In genomic region chr19:16379521-16380313, GRCh38 we compare ENCODE assay signal across 1 cellular context.
TF ChIP-seq lines count a peak whose summit lies in the region.

No MANE protein-coding gene starts in this region.

TF ChIP-seq in H1, 55 proteins besides CTCF, POLR2A, EP300 and RAD21:
- TF ChIP-seq SP4 (IDR thresholded peaks at IDR 0.05; ENCODE audit: low read length), result no peak
- TF ChIP-seq SIRT6 (IDR thresholded peaks at IDR 0.05; ENCODE audit: low read length), result no peak
- no peak for TF ChIP-seq NANOG (IDR thresholded peaks at IDR 0.05; ENCODE audit: insufficient read depth, low read depth, low read length, poor library complexity, severe bottlenecking)
- no peak for TF ChIP-seq HDAC6 (IDR thresholded peaks at IDR 0.05; ENCODE audit: low read depth, low read length)
- no peak for TF ChIP-seq ATF2 (IDR thresholded peaks at IDR 0.05; ENCODE audit: low read length)
- TF ChIP-seq RXRA (IDR thresholded peaks at IDR 0.05; ENCODE audit: insufficient read depth, low read depth, low read length), result no peak
